ENCODE assay signal across 1 cellular context in the genomic region with DNA sequence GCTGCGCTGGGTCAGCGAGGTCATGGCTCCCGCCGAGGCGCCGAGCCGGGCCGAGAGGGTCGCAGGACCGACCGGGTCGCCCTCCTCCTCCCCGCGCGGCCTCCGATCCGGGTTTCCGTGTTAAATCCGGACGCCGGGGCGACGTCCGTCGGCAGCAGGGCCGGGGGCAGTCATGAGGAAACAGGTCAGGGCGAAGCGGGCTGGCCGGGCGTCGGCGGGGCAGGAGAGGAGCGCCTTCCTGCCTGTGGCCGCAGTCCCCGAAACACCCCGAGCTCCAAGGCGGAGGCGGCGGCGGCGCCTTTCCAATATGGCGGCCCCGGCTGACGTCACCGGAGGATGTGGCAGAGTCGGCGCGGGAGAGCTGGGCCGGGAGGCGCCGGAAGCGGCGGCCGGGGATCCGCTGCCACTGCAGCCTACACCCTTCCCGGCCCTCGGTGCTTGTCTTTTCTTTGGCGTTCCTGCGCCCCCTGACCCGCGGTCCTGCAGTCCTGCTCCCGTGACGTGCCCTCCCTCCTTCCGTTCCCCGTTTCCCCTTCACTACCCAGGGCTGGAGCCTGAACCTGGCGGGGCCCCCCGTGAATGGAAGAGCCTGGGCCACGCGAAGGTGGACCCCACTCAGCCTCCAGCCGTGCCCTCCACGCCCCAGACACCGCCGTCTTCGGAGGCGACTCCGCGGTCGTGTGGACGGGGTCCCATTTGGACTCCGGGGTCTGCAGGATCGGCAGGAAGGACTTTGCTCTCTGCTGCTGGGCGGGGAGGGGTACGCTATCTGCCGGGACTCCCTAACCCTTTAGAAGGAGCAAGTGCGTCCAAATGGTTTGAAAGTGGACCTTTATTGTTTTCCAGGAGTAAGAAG.
A peak's percentile ranks its signal among the peaks of the same experiment; 100 is the strongest.
TF ChIP-seq lines count a peak whose summit lies in the region.

A gene (minus strand): TSS at position 309 of the 856 bp plus-strand sequence. CDS start 285 bp downstream, at position 24.

TF ChIP-seq in HEK293, 187 proteins besides CTCF, POLR2A, EP300 and RAD21 (continued from another document and continues in another):
- TF ChIP-seq SCRT1 (tag by site-specific recombination; IDR thresholded peaks at IDR 0.05; ENCODE audit: borderline replicate concordance) (no peak), ZNF548 (tag by site-specific recombination; IDR thresholded peaks at IDR 0.05) (no peak), ZNF404 (tag by site-specific recombination; IDR thresholded peaks at IDR 0.05) (no peak), KLF8 (tag by site-specific recombination; IDR thresholded peaks at IDR 0.05) (peak; percentile 97), ZNF274 (IDR thresholded peaks at IDR 0.05; ENCODE audit: low read length) (no peak), ZNF274 (tag by site-specific recombination; IDR thresholded peaks at IDR 0.05; ENCODE audit: borderline replicate concordance) (no peak), ZNF776 (tag by site-specific recombination; IDR thresholded peaks at IDR 0.05; ENCODE audit: borderline replicate concordance) (no peak), OSR2 (tag by site-specific recombination; IDR thresholded peaks at IDR 0.05) (peak; percentile 64), ZNF37A (tag by site-specific recombination; IDR thresholded peaks at IDR 0.05) (no peak), ZNF112 (tag by site-specific recombination; IDR thresholded peaks at IDR 0.05) (no peak), ZNF366 (tag by site-specific recombination; conservative IDR thresholded peaks at IDR 0.05) (peak; percentile 68), ZNF664 (tag by site-specific recombination; IDR thresholded peaks at IDR 0.05) (no peak), ZNF624 (tag by site-specific recombination; IDR thresholded peaks at IDR 0.05) (no peak), YY1 (tag by site-specific recombination; IDR thresholded peaks at IDR 0.05) (peak; percentile 96), ZNF146 (tag by site-specific recombination; IDR thresholded peaks at IDR 0.05) (peak; percentile 33; the same call in 1 of the 2 replicates), ZNF155 (tag by site-specific recombination; IDR thresholded peaks at IDR 0.05) (no peak), BCL11A (tag by site-specific recombination; IDR thresholded peaks at IDR 0.05; ENCODE audit: low read depth) (0 out of 2 replicates have a peak, but pooled peaks have one; percentile 31), ZNF16 (tag by site-specific recombination; IDR thresholded peaks at IDR 0.05; ENCODE audit: low read depth) (no peak), IKZF3 (tag by site-specific recombination; IDR thresholded peaks at IDR 0.05) (0 out of 2 replicates have a peak, but pooled peaks have one; percentile 18), ZNF239 (tag by site-specific recombination; IDR thresholded peaks at IDR 0.05) (no peak), ZSCAN23 (tag by site-specific recombination; IDR thresholded peaks at IDR 0.05) (peak; percentile 84), ZNF48 (tag by site-specific recombination; IDR thresholded peaks at IDR 0.05) (no peak), HOXD13 (CRISPR knock-in tag; IDR thresholded peaks at IDR 0.05; ENCODE audit: borderline replicate concordance) (peak; percentile 86; the same call in 1 of the 2 replicates), ZNF202 (tag by site-specific recombination; IDR thresholded peaks at IDR 0.05; ENCODE audit: borderline replicate concordance) (no peak), ZXDB (tag by site-specific recombination; IDR thresholded peaks at IDR 0.05) (peak; percentile 88), ZNF175 (tag by site-specific recombination; IDR thresholded peaks at IDR 0.05) (no peak), ZBTB7A (tag by site-specific recombination; IDR thresholded peaks at IDR 0.05; ENCODE audit: low read depth) (peak; percentile 87), ZBTB8A (tag by site-specific recombination; IDR thresholded peaks at IDR 0.05) (peak; percentile 98), ZFP3 (tag by site-specific recombination; IDR thresholded peaks at IDR 0.05; ENCODE audit: low read depth) (no peak), KLF7 (tag by site-specific recombination; IDR thresholded peaks at IDR 0.05; ENCODE audit: borderline replicate concordance) (0 out of 2 replicates have a peak, but pooled peaks have one; percentile 79), GLI4 (tag by site-specific recombination; IDR thresholded peaks at IDR 0.05) (0 out of 2 replicates have a peak, but pooled peaks have one; percentile 71), ZNF121 (tag by site-specific recombination; IDR thresholded peaks at IDR 0.05) (no peak; the same call in 1 of the 2 replicates), ZNF114 (tag by site-specific recombination; IDR thresholded peaks at IDR 0.05) (no peak), ZSCAN16 (tag by site-specific recombination; IDR thresholded peaks at IDR 0.05) (no peak), KLF1 (tag by site-specific recombination; IDR thresholded peaks at IDR 0.05) (peak; percentile 60), ZNF660 (tag by site-specific recombination; IDR thresholded peaks at IDR 0.05) (0 out of 2 replicates have a peak, but pooled peaks have one; percentile 70), ZBTB1 (tag by site-specific recombination; IDR thresholded peaks at IDR 0.05) (peak; percentile 81), ZNF530 (tag by site-specific recombination; IDR thresholded peaks at IDR 0.05; ENCODE audit: low read depth) (no peak), MYNN (tag by site-specific recombination; IDR thresholded peaks at IDR 0.05; ENCODE audit: borderline replicate concordance) (peak; percentile 54; the same call in 1 of the 2 replicates), ZNF394 (tag by site-specific recombination; IDR thresholded peaks at IDR 0.05; ENCODE audit: borderline replicate concordance) (peak; percentile 56; the same call in 1 of the 2 replicates), ZNF350 (tag by site-specific recombination; IDR thresholded peaks at IDR 0.05) (no peak), ZNF76 (tag by site-specific recombination; IDR thresholded peaks at IDR 0.05; ENCODE audit: borderline replicate concordance, low read depth) (peak; percentile 70; the same call in 1 of the 2 replicates)
- TF ChIP-seq, protein P1, sequence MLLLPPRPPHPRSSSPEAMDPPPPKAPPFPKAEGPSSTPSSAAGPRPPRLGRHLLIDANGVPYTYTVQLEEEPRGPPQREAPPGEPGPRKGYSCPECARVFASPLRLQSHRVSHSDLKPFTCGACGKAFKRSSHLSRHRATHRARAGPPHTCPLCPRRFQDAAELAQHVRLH (tag by site-specific recombination; IDR thresholded peaks at IDR 0.05) = no peak
- TF ChIP-seq, protein P2, sequence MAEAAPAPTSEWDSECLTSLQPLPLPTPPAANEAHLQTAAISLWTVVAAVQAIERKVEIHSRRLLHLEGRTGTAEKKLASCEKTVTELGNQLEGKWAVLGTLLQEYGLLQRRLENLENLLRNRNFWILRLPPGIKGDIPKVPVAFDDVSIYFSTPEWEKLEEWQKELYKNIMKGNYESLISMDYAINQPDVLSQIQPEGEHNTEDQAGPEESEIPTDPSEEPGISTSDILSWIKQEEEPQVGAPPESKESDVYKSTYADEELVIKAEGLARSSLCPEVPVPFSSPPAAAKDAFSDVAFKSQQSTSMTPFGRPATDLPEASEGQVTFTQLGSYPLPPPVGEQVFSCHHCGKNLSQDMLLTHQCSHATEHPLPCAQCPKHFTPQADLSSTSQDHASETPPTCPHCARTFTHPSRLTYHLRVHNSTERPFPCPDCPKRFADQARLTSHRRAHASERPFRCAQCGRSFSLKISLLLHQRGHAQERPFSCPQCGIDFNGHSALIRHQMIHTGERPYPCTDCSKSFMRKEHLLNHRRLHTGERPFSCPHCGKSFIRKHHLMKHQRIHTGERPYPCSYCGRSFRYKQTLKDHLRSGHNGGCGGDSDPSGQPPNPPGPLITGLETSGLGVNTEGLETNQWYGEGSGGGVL (tag by site-specific recombination; IDR thresholded peaks at IDR 0.05) = peak; percentile 60
- TF ChIP-seq, protein P3, sequence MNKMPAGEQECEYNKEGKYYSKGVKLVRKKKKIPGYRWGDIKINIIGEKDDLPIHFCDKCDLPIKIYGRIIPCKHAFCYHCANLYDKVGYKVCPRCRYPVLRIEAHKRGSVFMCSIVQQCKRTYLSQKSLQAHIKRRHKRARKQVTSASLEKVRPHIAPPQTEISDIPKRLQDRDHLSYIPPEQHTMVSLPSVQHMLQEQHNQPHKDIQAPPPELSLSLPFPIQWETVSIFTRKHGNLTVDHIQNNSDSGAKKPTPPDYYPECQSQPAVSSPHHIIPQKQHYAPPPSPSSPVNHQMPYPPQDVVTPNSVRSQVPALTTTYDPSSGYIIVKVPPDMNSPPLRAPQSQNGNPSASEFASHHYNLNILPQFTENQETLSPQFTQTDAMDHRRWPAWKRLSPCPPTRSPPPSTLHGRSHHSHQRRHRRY (tag by site-specific recombination; IDR thresholded peaks at IDR 0.05) = no peak; the same call in none of the 2 replicates
- TF ChIP-seq, protein P4, sequence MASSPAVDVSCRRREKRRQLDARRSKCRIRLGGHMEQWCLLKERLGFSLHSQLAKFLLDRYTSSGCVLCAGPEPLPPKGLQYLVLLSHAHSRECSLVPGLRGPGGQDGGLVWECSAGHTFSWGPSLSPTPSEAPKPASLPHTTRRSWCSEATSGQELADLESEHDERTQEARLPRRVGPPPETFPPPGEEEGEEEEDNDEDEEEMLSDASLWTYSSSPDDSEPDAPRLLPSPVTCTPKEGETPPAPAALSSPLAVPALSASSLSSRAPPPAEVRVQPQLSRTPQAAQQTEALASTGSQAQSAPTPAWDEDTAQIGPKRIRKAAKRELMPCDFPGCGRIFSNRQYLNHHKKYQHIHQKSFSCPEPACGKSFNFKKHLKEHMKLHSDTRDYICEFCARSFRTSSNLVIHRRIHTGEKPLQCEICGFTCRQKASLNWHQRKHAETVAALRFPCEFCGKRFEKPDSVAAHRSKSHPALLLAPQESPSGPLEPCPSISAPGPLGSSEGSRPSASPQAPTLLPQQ (tag by site-specific recombination; IDR thresholded peaks at IDR 0.05) = peak; percentile 100
- TF ChIP-seq, protein P5, sequence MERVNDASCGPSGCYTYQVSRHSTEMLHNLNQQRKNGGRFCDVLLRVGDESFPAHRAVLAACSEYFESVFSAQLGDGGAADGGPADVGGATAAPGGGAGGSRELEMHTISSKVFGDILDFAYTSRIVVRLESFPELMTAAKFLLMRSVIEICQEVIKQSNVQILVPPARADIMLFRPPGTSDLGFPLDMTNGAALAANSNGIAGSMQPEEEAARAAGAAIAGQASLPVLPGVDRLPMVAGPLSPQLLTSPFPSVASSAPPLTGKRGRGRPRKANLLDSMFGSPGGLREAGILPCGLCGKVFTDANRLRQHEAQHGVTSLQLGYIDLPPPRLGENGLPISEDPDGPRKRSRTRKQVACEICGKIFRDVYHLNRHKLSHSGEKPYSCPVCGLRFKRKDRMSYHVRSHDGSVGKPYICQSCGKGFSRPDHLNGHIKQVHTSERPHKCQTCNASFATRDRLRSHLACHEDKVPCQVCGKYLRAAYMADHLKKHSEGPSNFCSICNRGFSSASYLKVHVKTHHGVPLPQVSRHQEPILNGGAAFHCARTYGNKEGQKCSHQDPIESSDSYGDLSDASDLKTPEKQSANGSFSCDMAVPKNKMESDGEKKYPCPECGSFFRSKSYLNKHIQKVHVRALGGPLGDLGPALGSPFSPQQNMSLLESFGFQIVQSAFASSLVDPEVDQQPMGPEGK (tag by site-specific recombination; IDR thresholded peaks at IDR 0.05) = peak; percentile 91
- TF ChIP-seq, protein P6, sequence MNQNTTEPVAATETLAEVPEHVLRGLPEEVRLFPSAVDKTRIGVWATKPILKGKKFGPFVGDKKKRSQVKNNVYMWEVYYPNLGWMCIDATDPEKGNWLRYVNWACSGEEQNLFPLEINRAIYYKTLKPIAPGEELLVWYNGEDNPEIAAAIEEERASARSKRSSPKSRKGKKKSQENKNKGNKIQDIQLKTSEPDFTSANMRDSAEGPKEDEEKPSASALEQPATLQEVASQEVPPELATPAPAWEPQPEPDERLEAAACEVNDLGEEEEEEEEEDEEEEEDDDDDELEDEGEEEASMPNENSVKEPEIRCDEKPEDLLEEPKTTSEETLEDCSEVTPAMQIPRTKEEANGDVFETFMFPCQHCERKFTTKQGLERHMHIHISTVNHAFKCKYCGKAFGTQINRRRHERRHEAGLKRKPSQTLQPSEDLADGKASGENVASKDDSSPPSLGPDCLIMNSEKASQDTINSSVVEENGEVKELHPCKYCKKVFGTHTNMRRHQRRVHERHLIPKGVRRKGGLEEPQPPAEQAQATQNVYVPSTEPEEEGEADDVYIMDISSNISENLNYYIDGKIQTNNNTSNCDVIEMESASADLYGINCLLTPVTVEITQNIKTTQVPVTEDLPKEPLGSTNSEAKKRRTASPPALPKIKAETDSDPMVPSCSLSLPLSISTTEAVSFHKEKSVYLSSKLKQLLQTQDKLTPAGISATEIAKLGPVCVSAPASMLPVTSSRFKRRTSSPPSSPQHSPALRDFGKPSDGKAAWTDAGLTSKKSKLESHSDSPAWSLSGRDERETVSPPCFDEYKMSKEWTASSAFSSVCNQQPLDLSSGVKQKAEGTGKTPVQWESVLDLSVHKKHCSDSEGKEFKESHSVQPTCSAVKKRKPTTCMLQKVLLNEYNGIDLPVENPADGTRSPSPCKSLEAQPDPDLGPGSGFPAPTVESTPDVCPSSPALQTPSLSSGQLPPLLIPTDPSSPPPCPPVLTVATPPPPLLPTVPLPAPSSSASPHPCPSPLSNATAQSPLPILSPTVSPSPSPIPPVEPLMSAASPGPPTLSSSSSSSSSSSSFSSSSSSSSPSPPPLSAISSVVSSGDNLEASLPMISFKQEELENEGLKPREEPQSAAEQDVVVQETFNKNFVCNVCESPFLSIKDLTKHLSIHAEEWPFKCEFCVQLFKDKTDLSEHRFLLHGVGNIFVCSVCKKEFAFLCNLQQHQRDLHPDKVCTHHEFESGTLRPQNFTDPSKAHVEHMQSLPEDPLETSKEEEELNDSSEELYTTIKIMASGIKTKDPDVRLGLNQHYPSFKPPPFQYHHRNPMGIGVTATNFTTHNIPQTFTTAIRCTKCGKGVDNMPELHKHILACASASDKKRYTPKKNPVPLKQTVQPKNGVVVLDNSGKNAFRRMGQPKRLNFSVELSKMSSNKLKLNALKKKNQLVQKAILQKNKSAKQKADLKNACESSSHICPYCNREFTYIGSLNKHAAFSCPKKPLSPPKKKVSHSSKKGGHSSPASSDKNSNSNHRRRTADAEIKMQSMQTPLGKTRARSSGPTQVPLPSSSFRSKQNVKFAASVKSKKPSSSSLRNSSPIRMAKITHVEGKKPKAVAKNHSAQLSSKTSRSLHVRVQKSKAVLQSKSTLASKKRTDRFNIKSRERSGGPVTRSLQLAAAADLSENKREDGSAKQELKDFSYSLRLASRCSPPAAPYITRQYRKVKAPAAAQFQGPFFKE (tag by site-specific recombination; IDR thresholded peaks at IDR 0.05; ENCODE audit: borderline replicate concordance) = no peak
- TF ChIP-seq, protein P7, sequence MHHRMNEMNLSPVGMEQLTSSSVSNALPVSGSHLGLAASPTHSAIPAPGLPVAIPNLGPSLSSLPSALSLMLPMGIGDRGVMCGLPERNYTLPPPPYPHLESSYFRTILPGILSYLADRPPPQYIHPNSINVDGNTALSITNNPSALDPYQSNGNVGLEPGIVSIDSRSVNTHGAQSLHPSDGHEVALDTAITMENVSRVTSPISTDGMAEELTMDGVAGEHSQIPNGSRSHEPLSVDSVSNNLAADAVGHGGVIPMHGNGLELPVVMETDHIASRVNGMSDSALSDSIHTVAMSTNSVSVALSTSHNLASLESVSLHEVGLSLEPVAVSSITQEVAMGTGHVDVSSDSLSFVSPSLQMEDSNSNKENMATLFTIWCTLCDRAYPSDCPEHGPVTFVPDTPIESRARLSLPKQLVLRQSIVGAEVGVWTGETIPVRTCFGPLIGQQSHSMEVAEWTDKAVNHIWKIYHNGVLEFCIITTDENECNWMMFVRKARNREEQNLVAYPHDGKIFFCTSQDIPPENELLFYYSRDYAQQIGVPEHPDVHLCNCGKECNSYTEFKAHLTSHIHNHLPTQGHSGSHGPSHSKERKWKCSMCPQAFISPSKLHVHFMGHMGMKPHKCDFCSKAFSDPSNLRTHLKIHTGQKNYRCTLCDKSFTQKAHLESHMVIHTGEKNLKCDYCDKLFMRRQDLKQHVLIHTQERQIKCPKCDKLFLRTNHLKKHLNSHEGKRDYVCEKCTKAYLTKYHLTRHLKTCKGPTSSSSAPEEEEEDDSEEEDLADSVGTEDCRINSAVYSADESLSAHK (tag by site-specific recombination; IDR thresholded peaks at IDR 0.05) = no peak
